1 cellular context compared by ENCODE assay signal in the genomic region with DNA sequence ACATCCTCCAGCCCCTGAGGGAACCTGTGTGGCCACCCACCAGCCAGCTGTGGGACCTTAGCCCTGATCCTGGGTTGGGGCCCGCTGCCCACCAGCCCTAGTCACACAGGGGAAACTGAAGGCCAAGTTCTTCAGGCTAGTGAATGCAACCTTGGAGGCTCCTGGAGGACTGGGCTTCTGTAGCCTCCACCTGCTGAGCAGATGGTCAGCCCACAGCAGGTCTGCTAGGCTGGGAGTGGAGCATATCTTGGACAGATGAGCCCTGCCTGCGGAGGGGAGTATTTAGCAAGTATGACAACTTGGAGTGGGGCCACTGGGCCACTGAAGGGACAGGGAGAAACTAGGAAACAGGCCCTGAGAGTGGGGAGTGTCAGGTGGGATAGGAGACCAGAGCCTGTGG.
TF ChIP-seq lines count a peak whose summit lies in the region.

No MANE protein-coding gene starts in this region.

TF ChIP-seq in WTC11, 78 proteins besides CTCF, POLR2A, EP300 and RAD21:
- TF ChIP-seq GABPB1 (CRISPR knock-in tag; IDR thresholded peaks at IDR 0.05) (no peak), GRHL2 (CRISPR knock-in tag; IDR thresholded peaks at IDR 0.05; ENCODE audit: insufficient replicate concordance, severe bottlenecking) (no peak), ETV6 (CRISPR knock-in tag; IDR thresholded peaks at IDR 0.05) (no peak), ATF3 (CRISPR knock-in tag; conservative IDR thresholded peaks at IDR 0.05) (no peak), TCF7 (CRISPR knock-in tag; IDR thresholded peaks at IDR 0.05; ENCODE audit: low read depth) (no peak), TEAD4 (CRISPR knock-in tag; IDR thresholded peaks at IDR 0.05) (no peak), PRDM15 (CRISPR knock-in tag; IDR thresholded peaks at IDR 0.05) (no peak), NFE2L1 (CRISPR knock-in tag; IDR thresholded peaks at IDR 0.05) (no peak), NR2C2 (CRISPR knock-in tag; IDR thresholded peaks at IDR 0.05) (no peak), TEAD1 (CRISPR knock-in tag; IDR thresholded peaks at IDR 0.05) (no peak)
- TF ChIP-seq, protein P1, sequence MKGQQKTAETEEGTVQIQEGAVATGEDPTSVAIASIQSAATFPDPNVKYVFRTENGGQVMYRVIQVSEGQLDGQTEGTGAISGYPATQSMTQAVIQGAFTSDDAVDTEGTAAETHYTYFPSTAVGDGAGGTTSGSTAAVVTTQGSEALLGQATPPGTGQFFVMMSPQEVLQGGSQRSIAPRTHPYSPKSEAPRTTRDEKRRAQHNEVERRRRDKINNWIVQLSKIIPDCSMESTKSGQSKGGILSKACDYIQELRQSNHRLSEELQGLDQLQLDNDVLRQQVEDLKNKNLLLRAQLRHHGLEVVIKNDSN (CRISPR knock-in tag; IDR thresholded peaks at IDR 0.05) = no peak
- TF ChIP-seq, protein P2, sequence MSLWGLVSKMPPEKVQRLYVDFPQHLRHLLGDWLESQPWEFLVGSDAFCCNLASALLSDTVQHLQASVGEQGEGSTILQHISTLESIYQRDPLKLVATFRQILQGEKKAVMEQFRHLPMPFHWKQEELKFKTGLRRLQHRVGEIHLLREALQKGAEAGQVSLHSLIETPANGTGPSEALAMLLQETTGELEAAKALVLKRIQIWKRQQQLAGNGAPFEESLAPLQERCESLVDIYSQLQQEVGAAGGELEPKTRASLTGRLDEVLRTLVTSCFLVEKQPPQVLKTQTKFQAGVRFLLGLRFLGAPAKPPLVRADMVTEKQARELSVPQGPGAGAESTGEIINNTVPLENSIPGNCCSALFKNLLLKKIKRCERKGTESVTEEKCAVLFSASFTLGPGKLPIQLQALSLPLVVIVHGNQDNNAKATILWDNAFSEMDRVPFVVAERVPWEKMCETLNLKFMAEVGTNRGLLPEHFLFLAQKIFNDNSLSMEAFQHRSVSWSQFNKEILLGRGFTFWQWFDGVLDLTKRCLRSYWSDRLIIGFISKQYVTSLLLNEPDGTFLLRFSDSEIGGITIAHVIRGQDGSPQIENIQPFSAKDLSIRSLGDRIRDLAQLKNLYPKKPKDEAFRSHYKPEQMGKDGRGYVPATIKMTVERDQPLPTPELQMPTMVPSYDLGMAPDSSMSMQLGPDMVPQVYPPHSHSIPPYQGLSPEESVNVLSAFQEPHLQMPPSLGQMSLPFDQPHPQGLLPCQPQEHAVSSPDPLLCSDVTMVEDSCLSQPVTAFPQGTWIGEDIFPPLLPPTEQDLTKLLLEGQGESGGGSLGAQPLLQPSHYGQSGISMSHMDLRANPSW (CRISPR knock-in tag; conservative IDR thresholded peaks at IDR 0.05; ENCODE audit: low read depth) = no peak
- TF ChIP-seq, protein P3, sequence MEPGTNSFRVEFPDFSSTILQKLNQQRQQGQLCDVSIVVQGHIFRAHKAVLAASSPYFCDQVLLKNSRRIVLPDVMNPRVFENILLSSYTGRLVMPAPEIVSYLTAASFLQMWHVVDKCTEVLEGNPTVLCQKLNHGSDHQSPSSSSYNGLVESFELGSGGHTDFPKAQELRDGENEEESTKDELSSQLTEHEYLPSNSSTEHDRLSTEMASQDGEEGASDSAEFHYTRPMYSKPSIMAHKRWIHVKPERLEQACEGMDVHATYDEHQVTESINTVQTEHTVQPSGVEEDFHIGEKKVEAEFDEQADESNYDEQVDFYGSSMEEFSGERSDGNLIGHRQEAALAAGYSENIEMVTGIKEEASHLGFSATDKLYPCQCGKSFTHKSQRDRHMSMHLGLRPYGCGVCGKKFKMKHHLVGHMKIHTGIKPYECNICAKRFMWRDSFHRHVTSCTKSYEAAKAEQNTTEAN (CRISPR knock-in tag; IDR thresholded peaks at IDR 0.05) = no peak
- TF ChIP-seq, protein P4, sequence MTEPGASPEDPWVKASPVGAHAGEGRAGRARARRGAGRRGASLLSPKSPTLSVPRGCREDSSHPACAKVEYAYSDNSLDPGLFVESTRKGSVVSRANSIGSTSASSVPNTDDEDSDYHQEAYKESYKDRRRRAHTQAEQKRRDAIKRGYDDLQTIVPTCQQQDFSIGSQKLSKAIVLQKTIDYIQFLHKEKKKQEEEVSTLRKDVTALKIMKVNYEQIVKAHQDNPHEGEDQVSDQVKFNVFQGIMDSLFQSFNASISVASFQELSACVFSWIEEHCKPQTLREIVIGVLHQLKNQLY (CRISPR knock-in tag; IDR thresholded peaks at IDR 0.05) = no peak
- TF ChIP-seq, protein P5, sequence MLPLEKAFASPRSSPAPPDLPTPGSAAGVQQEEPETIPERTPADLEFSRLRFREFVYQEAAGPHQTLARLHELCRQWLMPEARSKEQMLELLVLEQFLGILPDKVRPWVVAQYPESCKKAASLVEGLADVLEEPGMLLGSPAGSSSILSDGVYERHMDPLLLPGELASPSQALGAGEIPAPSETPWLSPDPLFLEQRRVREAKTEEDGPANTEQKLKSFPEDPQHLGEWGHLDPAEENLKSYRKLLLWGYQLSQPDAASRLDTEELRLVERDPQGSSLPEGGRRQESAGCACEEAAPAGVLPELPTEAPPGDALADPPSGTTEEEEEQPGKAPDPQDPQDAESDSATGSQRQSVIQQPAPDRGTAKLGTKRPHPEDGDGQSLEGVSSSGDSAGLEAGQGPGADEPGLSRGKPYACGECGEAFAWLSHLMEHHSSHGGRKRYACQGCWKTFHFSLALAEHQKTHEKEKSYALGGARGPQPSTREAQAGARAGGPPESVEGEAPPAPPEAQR (CRISPR knock-in tag; IDR thresholded peaks at IDR 0.05) = no peak
